In the genomic region with DNA sequence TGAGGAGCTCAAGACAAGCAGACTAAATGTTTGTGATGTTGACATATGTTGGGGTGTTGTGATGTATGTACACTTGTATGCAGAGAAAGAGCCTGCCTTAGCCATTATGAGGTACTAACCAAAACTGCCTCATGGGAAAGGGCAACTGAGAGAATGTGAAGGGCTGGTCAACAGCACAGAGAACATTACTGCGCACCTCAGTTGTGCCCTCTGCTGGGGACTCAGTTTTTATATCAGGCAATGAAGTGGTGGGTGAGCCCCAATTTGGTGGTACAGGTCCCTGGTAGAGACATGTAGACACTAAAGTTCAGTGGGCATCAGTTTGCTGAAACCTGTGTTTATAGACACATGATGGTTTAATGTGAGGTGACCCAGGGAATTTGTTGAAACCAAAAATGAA, we compare ENCODE assay signal across 8 cellular contexts.
DNase-seq lines count a peak whose midpoint lies in the region; ATAC-seq and TF ChIP-seq lines count a peak whose summit lies in the region.
"Had no signal": no experiment of that assay in that cellular context is flagged by ENCODE, and none has a peak within 500 bp of the region (broad histone marks: within the 10 kb centered on the region; RNA-seq: fewer than 3 reads in every experiment).

No MANE protein-coding gene starts in this region.

- intact Hi-C loops in esophagus squamous epithelium (cut with DNase I), result no loop called here

- H3K4me3 Mint-ChIP-seq in T-helper 17 cell, result no peak overlapping the region

- H3K4me3 ChIP-seq in HAP-1 (no peak overlapping the region), esophagus squamous epithelium (no peak overlapping the region)
- H3K4me3 ChIP-seq: tibial nerve had no signal

- H3K36me3 ChIP-seq in HAP-1 (replicated peaks) (no peaks in the 10 kb centered on the region), esophagus squamous epithelium (no peaks in the 10 kb centered on the region)
- H3K36me3 ChIP-seq: tibial nerve had no signal

- peaks cover 2% of the 10 kb centered on the region for H3K4me1 Mint-ChIP-seq in T-helper 17 cell

- no peak overlapping the region for H3K27ac ChIP-seq in esophagus squamous epithelium
- H3K27ac ChIP-seq: tibial nerve had no signal

- no peak for ATAC-seq in T-helper 17 cell

- H3K9me3 ChIP-seq in HAP-1, result no peaks in the 10 kb centered on the region
- no peaks in the 10 kb centered on the region for H3K9me3 ChIP-seq in esophagus squamous epithelium
- H3K9me3 ChIP-seq in T-helper 17 cell (ENCODE audit: control insufficient read depth, low read length, poor library complexity, severe bottlenecking), result no peaks in the 10 kb centered on the region
- H3K9me3 ChIP-seq: tibial nerve had no signal

- H3K36me3 Mint-ChIP-seq in T-helper 17 cell (ENCODE audit: low read depth), result no peaks in the 10 kb centered on the region

- WGBS in esophagus squamous epithelium, 2 donors, result 75 to 92% methylated on average over 1 of the region's 1 CpG

- peak in 1 of 6 experiments; percentile 40 for TF ChIP-seq CTCF in esophagus squamous epithelium (IDR thresholded peaks at IDR 0.05)

- no peak for TF ChIP-seq POLR2A in esophagus squamous epithelium (IDR thresholded peaks at IDR 0.05)

- H3K27me3 ChIP-seq in HAP-1 (ENCODE audit: low read depth), result no peaks in the 10 kb centered on the region
- no peaks in the 10 kb centered on the region for H3K27me3 ChIP-seq in esophagus squamous epithelium
- H3K27me3 ChIP-seq: tibial nerve had no signal

- H3K27me3 Mint-ChIP-seq in T-helper 17 cell, result peaks cover 5% of the 10 kb centered on the region

- peaks cover 22% of the 10 kb centered on the region for H3K4me1 ChIP-seq in HAP-1
- H3K4me1 ChIP-seq in esophagus squamous epithelium, result peaks cover 0 to 27% (median 7%) of the 10 kb centered on the region in 3 donors
- H3K4me1 ChIP-seq: tibial nerve had no signal

- in situ Hi-C loops in HAP-1 (cut with MboI; ENCODE audit: low sequenced_read_pairs), result no loop called here

- DNase-seq in ELF-1 (ENCODE audit: low read depth, low spot score) (peak; percentile 57), HAP-1 (ENCODE audit: low spot score in 2 of 2) (peak; percentile 47 to 72), RPMI8226 (peak; percentile 25), iPS DF 19.7 (ENCODE audit: low read depth, low spot score) (peak; percentile 38), esophagus squamous epithelium (lab: John Stamatoyannopoulos, UW) (no peak), T1000 (lab: John Stamatoyannopoulos, UW) (no peak), T-helper 17 cell (no peak)

- H3K27ac Mint-ChIP-seq in T-helper 17 cell, result no peak overlapping the region

Comparison
In these comparisons a context has a peak if more than half of its experiments do, and no peak if none do; other contexts are left out.
1. DNase-seq: peak in ELF-1 (single experiment), HAP-1 (2 of 2), RPMI8226 (single experiment) and iPS DF 19.7 (single experiment); none in esophagus squamous epithelium (single experiment), T1000 (single experiment) and T-helper 17 cell (0 of 3).